In the genomic region with DNA sequence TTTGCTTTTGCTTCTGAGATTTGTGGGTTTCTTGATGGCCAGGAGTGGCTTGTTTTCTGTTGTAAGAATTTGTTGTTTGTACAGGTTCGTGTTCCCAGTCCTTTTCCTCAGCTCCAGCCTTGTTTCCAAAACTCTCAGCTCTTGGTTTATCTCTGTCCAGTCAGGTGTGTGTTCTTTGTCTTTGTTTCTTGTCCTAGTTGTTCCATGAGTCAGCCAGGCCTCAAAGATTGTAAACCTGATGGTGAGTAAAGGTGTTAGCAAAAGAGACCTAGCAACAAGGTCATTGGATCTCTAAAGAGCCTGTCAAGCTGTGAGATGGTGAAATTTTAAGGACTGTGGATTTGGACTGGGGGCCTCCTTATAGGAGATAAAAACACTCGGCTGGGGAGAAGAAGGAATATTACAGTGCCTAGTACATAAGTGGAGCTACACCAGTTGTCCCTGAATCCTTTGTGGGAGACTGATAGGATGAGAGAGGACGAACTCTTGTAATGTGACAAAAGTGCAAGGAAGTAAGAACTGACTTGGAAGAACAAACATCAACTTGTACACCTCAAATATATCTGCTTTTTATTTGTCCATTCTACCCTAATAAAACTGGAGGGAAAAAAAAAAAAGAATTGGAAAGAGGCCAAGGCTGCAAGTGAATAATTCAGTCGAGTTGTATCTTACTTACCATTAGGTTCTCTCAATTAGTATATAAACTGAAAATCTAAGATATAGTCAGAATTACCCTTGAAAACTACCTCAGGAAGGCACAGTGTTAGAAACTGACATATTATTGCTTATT, we compare ENCODE assay signal across 10 cellular contexts. TPM values are rescaled to one million over a fixed set of nuclear protein-coding genes. Genes with fewer than 3 reads are reported as not detected.
DNase-seq lines count a peak whose midpoint lies in the region; ATAC-seq and TF ChIP-seq lines count a peak whose summit lies in the region.
"Had no signal": no experiment of that assay in that cellular context is flagged by ENCODE, and none has a peak within 500 bp of the region (broad histone marks: within the 10 kb centered on the region; RNA-seq: fewer than 3 reads in every experiment).

No MANE protein-coding gene starts in this region.

- H3F3A ChIP-seq in SK-N-SH (replicated peaks; ENCODE audit: insufficient read depth) = peaks cover 11% of the 10 kb centered on the region
- no peaks in the 10 kb centered on the region for H3F3A ChIP-seq in smooth muscle cell (ENCODE audit: low read depth)

- 80% methylated on average over 4 of the region's 4 CpGs for WGBS in SK-N-SH (ENCODE audit: low lambda C conversion rate)
- WGBS in smooth muscle cell (ENCODE audit: low lambda C conversion rate) = 72% methylated on average over 4 of the region's 4 CpGs

- no peak for TF ChIP-seq RAD21 in SK-N-SH (IDR thresholded peaks at IDR 0.05; ENCODE audit: low read length)

- H2AFZ ChIP-seq in SK-N-SH (ENCODE audit: low read depth) = no peak overlapping the region
- H2AFZ ChIP-seq in smooth muscle cell (ENCODE audit: low read depth) = no peak overlapping the region
- H2AFZ ChIP-seq in osteoblast (ENCODE audit: low read length) = no peak overlapping the region

- no peak overlapping the region for H3K4me3 ChIP-seq in SK-N-SH (ENCODE audit: low read depth in 2 of 2, low read length in 1 of 2)
- no peak overlapping the region for H3K4me3 ChIP-seq in smooth muscle cell
- no peak overlapping the region for H3K4me3 ChIP-seq in osteoblast (ENCODE audit: insufficient read depth, low read length)

- H4K20me1 ChIP-seq in SK-N-SH (ENCODE audit: insufficient read depth) (no peaks in the 10 kb centered on the region), smooth muscle cell (ENCODE audit: low read depth) (no peaks in the 10 kb centered on the region), osteoblast (ENCODE audit: insufficient read depth, low read length) (no peaks in the 10 kb centered on the region)

- TF ChIP-seq CTCF in SK-N-SH (IDR thresholded peaks at IDR 0.05) (no peak), smooth muscle cell (IDR thresholded peaks at IDR 0.05; ENCODE audit: borderline replicate concordance, insufficient read depth, poor library complexity, severe bottlenecking) (no peak), osteoblast (IDR thresholded peaks at IDR 0.05; ENCODE audit: extremely low read depth, low read depth, low read length) (no peak)

- H3K36me3 Mint-ChIP-seq in T-helper 1 cell treated with Interleukin-12 subunit alpha and Interleukin-12 subunit beta and Interleukin-4 antibody, amounts not matched to agents 30 μg/mL and 1 μg/mL, for 36 hours (ENCODE audit: low read depth) = peaks cover 14% of the 10 kb centered on the region
- H3K36me3 Mint-ChIP-seq: stimulated activated naive B cell treated with anti-CD40 and anti-IgM and Interleukin-4, amounts not matched to agents 10 μg/mL and 1 μg/mL and 100 μg/mL, for 72 hours had no signal

- no peak for ATAC-seq in SK-N-SH treated with all-trans-retinoic acid at 6 μM for 48 hours
- peak; percentile 31 for ATAC-seq in esophagus mucosa
- ATAC-seq: stimulated activated naive B cell treated with anti-CD40 and anti-IgM and Interleukin-4, amounts not matched to agents 10 μg/mL and 1 μg/mL and 100 μg/mL, for 72 hours had no signal

- peaks cover 2 to 8% of the 10 kb centered on the region in 2 experiments for H3K36me3 ChIP-seq in SK-N-SH (replicated peaks in 1 of 2; ENCODE audit: control insufficient read depth in 1 of 2, insufficient read depth in 2 of 2, low read length in 1 of 2)
- no peaks in the 10 kb centered on the region for H3K36me3 ChIP-seq in smooth muscle cell (ENCODE audit: low read depth)
- no peaks in the 10 kb centered on the region for H3K36me3 ChIP-seq in osteoblast (ENCODE audit: insufficient read depth, low read length)

- CTCF ChIA-PET in SK-N-SH (lab: Yijun Ruan, JAX) = interaction anchor here (0.6 to 12.4 kb wide), 24 partner anchors 9 to 891 kb away, joined by 3 to 346 read pairs (median 8); partner anchors contain the start of genes DLX2 and ITGA6

- no peaks in the 10 kb centered on the region for H3K27me3 Mint-ChIP-seq in T-helper 1 cell treated with Interleukin-12 subunit alpha and Interleukin-12 subunit beta and Interleukin-4 antibody, amounts not matched to agents 30 μg/mL and 1 μg/mL, for 36 hours (ENCODE audit: low read depth)
- H3K27me3 Mint-ChIP-seq: stimulated activated naive B cell treated with anti-CD40 and anti-IgM and Interleukin-4, amounts not matched to agents 10 μg/mL and 1 μg/mL and 100 μg/mL, for 72 hours had no signal

- peak overlapping the region; percentile 85 for H3K27ac Mint-ChIP-seq in T-helper 1 cell treated with Interleukin-12 subunit alpha and Interleukin-12 subunit beta and Interleukin-4 antibody, amounts not matched to agents 30 μg/mL and 1 μg/mL, for 36 hours
- H3K27ac Mint-ChIP-seq: stimulated activated naive B cell treated with anti-CD40 and anti-IgM and Interleukin-4, amounts not matched to agents 10 μg/mL and 1 μg/mL and 100 μg/mL, for 72 hours had no signal

- POLR2A ChIA-PET in SK-N-SH (lab: Yijun Ruan, JAX) = no interaction called here

- H3K4me3 Mint-ChIP-seq in T-helper 1 cell treated with Interleukin-12 subunit alpha and Interleukin-12 subunit beta and Interleukin-4 antibody, amounts not matched to agents 30 μg/mL and 1 μg/mL, for 36 hours = peak overlapping the region; percentile 18
- H3K4me3 Mint-ChIP-seq: stimulated activated naive B cell treated with anti-CD40 and anti-IgM and Interleukin-4, amounts not matched to agents 10 μg/mL and 1 μg/mL and 100 μg/mL, for 72 hours had no signal

- no peaks in the 10 kb centered on the region for H3K27me3 ChIP-seq in SK-N-SH (ENCODE audit: insufficient read depth)
- H3K27me3 ChIP-seq in smooth muscle cell (ENCODE audit: low read depth) = no peaks in the 10 kb centered on the region
- peaks cover 3% of the 10 kb centered on the region for H3K27me3 ChIP-seq in osteoblast (ENCODE audit: insufficient read depth, low read length)

- no peaks in the 10 kb centered on the region for H3K9me2 ChIP-seq in SK-N-SH

- peaks cover 66% of the 10 kb centered on the region for H3K4me1 Mint-ChIP-seq in T-helper 1 cell treated with Interleukin-12 subunit alpha and Interleukin-12 subunit beta and Interleukin-4 antibody, amounts not matched to agents 30 μg/mL and 1 μg/mL, for 36 hours (ENCODE audit: low read depth)

- H3K4me1 ChIP-seq in SK-N-SH (ENCODE audit: control insufficient read depth in 1 of 2, insufficient read depth in 2 of 2, low read depth in 1 of 2, low read length in 1 of 2) = peaks cover 0 to 6% of the 10 kb centered on the region in 2 experiments; a peak in 3 of 4 replicates
- H3K4me1 ChIP-seq in smooth muscle cell (ENCODE audit: low read depth) = peaks cover 12% of the 10 kb centered on the region
- peaks cover 16% of the 10 kb centered on the region for H3K4me1 ChIP-seq in osteoblast (ENCODE audit: insufficient read depth, low read length)

- TF ChIP-seq EP300 in SK-N-SH (IDR thresholded peaks at IDR 0.05; ENCODE audit: borderline replicate concordance in 1 of 2, low read depth in 1 of 2, low read length in 1 of 2) = no peak

- H3K9me3 ChIP-seq in SK-N-SH = no peaks in the 10 kb centered on the region
- no peaks in the 10 kb centered on the region for H3K9me3 ChIP-seq in smooth muscle cell (replicated peaks; ENCODE audit: low read depth)
- no peaks in the 10 kb centered on the region for H3K9me3 ChIP-seq in osteoblast (ENCODE audit: low read depth, low read length)

- H3K27ac ChIP-seq in SK-N-SH (ENCODE audit: low read depth in 2 of 2, low read length in 1 of 2) (0 out of 4 replicates have a peak overlapping the region, but pooled peaks of 1 of the 2 experiments have one; percentile 42), smooth muscle cell (ENCODE audit: low read depth) (peak overlapping the region; percentile 51), osteoblast (ENCODE audit: low read depth, low read length) (no peak overlapping the region)

- H3K9ac ChIP-seq in SK-N-SH (no peak overlapping the region; the same call in 1 of the 2 replicates), smooth muscle cell (ENCODE audit: low read depth) (no peak overlapping the region)

- H3K9me3 Mint-ChIP-seq in T-helper 1 cell treated with Interleukin-12 subunit alpha and Interleukin-12 subunit beta and Interleukin-4 antibody, amounts not matched to agents 30 μg/mL and 1 μg/mL, for 36 hours = no peaks in the 10 kb centered on the region
- H3K9me3 Mint-ChIP-seq: stimulated activated naive B cell treated with anti-CD40 and anti-IgM and Interleukin-4, amounts not matched to agents 10 μg/mL and 1 μg/mL and 100 μg/mL, for 72 hours had no signal

- no peak for DNase-seq in SK-N-SH
- DNase-seq in smooth muscle cell (lab: John Stamatoyannopoulos, UW; ENCODE audit: unreplicated experiment) = no peak
- no peak for DNase-seq in osteoblast (ENCODE audit: insufficient read length, low spot score, missing footprints)
- DNase-seq in NCI-H128 (lab: John Stamatoyannopoulos, UW; ENCODE audit: unreplicated experiment) = no peak
- no peak for DNase-seq in SIG-M5 (lab: John Stamatoyannopoulos, UW)
- DNase-seq: NK-92 treated with Interleukin-12 subunit alpha and Interleukin-12 subunit beta, amount 100 ng/mL, for 24 hours; stimulated activated naive B cell treated with anti-CD40 and anti-IgM and Interleukin-4, amounts not matched to agents 10 μg/mL and 1 μg/mL and 100 μg/mL, for 72 hours had no signal

- H3K4me2 ChIP-seq in SK-N-SH (no peak overlapping the region; the same call in 1 of the 2 replicates), smooth muscle cell (no peak overlapping the region), osteoblast (ENCODE audit: insufficient read depth, low read length) (no peak overlapping the region)

- H3K79me2 ChIP-seq in SK-N-SH (ENCODE audit: insufficient read depth) (peaks cover 53% of the 10 kb centered on the region), smooth muscle cell (ENCODE audit: low read depth) (no peaks in the 10 kb centered on the region), osteoblast (ENCODE audit: insufficient read depth, low read length) (no peaks in the 10 kb centered on the region)

TF ChIP-seq in SK-N-SH, 30 proteins besides CTCF, POLR2A, EP300 and RAD21 (continues in another document):
- 0 out of 2 replicates have a peak, but pooled peaks have one; percentile 16 for TF ChIP-seq NFIC (IDR thresholded peaks at IDR 0.05; ENCODE audit: borderline replicate concordance)

TF ChIP-seq in SK-N-SH treated with all-trans-retinoic acid at 6 μM for 48 hours, 23 proteins besides CTCF, POLR2A, EP300 and RAD21 (continues in another document):
- no peak for TF ChIP-seq ARNTL (CRISPR knock-in tag; IDR thresholded peaks at IDR 0.05; ENCODE audit: borderline replicate concordance, low read depth)
- no peak for TF ChIP-seq TOX (CRISPR knock-in tag; IDR thresholded peaks at IDR 0.05; ENCODE audit: borderline replicate concordance)

RNA-seq across cellular contexts. Expression of gene ITGA6, which starts 37.1 kb away (rescaled TPM):
- 25.9 and 26.0 TPM in 2 replicates for polyA plus RNA-seq in SK-N-SH (2012; rRNA removed)
- polyA plus RNA-seq in SK-N-SH (2012; cell fraction: cytosol; rRNA removed) = 32.9 and 33.9 TPM in 2 replicates
- polyA plus RNA-seq in SK-N-SH (2012; cell fraction: nucleus; rRNA removed) = 21.2 and 45.3 TPM in 2 replicates
- total RNA-seq in esophagus mucosa = 65.2 TPM
- 188 and 198 TPM in 2 replicates for total RNA-seq in smooth muscle cell
- polyA plus RNA-seq in smooth muscle cell = 11.8 and 54.7 TPM in 2 replicates
- total RNA-seq in osteoblast = 6.5 and 9.0 TPM in 2 replicates
